ENCODE assay signal across 35 cellular contexts in the genomic region with DNA sequence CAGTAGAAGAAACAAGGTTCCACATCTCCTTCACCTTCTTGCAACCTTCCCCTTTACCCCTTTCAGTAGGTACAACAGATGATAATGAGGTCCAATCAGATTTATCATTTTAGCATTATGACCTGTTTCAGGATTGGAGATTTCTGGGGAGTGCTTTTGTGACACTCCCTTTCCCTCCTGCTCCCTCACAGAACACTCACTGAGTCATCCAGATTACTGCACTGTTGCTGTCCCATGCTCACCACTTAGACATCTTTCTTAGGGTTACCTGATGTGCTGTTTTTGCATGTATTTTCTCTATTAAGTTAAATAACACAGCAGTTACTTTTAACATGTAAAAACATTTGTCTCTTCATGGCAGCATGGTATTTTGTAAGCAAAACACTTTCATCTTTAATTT.
A peak's percentile ranks its signal among the peaks of the same experiment; 100 is the strongest.
DNase-seq lines count a peak whose midpoint lies in the region; ATAC-seq and TF ChIP-seq lines count a peak whose summit lies in the region.
"Had no signal": no experiment of that assay in that cellular context is flagged by ENCODE, and none has a peak within 500 bp of the region (broad histone marks: within the 10 kb centered on the region; RNA-seq: fewer than 3 reads in every experiment).

No MANE protein-coding gene starts in this region.

- TF ChIP-seq RAD21 in HCT116 (IDR thresholded peaks at IDR 0.05; ENCODE audit: low read depth), result no peak

- H3K4me3 Mint-ChIP-seq in glutamatergic neuron (ENCODE audit: unreplicated experiment), result no peak overlapping the region
- H3K4me3 Mint-ChIP-seq: activated naive CD8-positive, alpha-beta T cell treated with anti-CD3 and anti-CD28 coated beads for 36 hours; CD4-positive, alpha-beta T cell; natural killer cell treated with Interleukin-12 subunit alpha and Interleukin-12 subunit beta and Interleukin-15 and Interleukin-18, amount 100 ng/mL, for 72 hours; stimulated activated effector memory CD8-positive, alpha-beta T cell treated with anti-CD3 and anti-CD28 coated beads, Interleukin-12 subunit alpha, Interleukin-12 subunit beta, amount 100 ng/mL, for 72 hours; type B pancreatic cell had no signal

- BruUV-seq in HCT116 (replicated peaks; lab: Mats Ljungman, UMichigan), result no TSS peak

- H3K4me1 ChIP-seq in HCT116 (ENCODE audit: control insufficient read depth in 1 of 2, insufficient read depth in 2 of 2, low read length in 2 of 2) (peaks cover 0 to 7% of the 10 kb centered on the region in 2 experiments; a peak in 2 of 4 replicates), RWPE2 (ENCODE audit: insufficient read depth, poor library complexity, severe bottlenecking) (no peaks in the 10 kb centered on the region)
- H3K4me1 ChIP-seq: Peyer's patch, psoas muscle, SJSA1 had no signal

- RAD21 ChIA-PET in HCT116 (lab: Charles Lee; ENCODE audit: low non-redundant PET in 1 of 2, low total read pairs in 2 of 2, uncharacterized antibody in 2 of 2, unreplicated experiment in 2 of 2), result no interaction called here

- H3K4me1 Mint-ChIP-seq in glutamatergic neuron (ENCODE audit: low read depth, unreplicated experiment), result peaks cover 9% of the 10 kb centered on the region
- H3K4me1 Mint-ChIP-seq: activated naive CD8-positive, alpha-beta T cell treated with anti-CD3 and anti-CD28 coated beads for 36 hours; stimulated activated effector memory CD8-positive, alpha-beta T cell treated with anti-CD3 and anti-CD28 coated beads, Interleukin-12 subunit alpha, Interleukin-12 subunit beta, amount 100 ng/mL, for 72 hours had no signal

- no peak overlapping the region for H2AFZ ChIP-seq in HCT116 (ENCODE audit: low read depth, low read length, poor library complexity, severe bottlenecking)

- H3K36me3 ChIP-seq in HCT116 (ENCODE audit: control insufficient read depth in 1 of 2, insufficient read depth in 2 of 2, low read length in 2 of 2) (no peaks in the 10 kb centered on the region), RWPE2 (ENCODE audit: low read depth) (no peaks in the 10 kb centered on the region)
- H3K36me3 ChIP-seq: esophagus muscularis mucosa, Peyer's patch, SJSA1, WERI-Rb-1 had no signal

- no peaks in the 10 kb centered on the region for H4K20me1 ChIP-seq in HCT116 (ENCODE audit: insufficient read depth)

- no peaks in the 10 kb centered on the region for H3K79me2 ChIP-seq in HCT116 (ENCODE audit: insufficient read depth, low read length)

- CTCF ChIA-PET in HCT116 (lab: Charles Lee), result no interaction called here

- H3K9me3 Mint-ChIP-seq in glutamatergic neuron (ENCODE audit: unreplicated experiment), result no peaks in the 10 kb centered on the region
- H3K9me3 Mint-ChIP-seq: activated naive CD8-positive, alpha-beta T cell treated with anti-CD3 and anti-CD28 coated beads for 36 hours; CD4-positive, alpha-beta T cell; stimulated activated effector memory CD8-positive, alpha-beta T cell treated with anti-CD3 and anti-CD28 coated beads, Interleukin-12 subunit alpha, Interleukin-12 subunit beta, amount 100 ng/mL, for 72 hours; type B pancreatic cell had no signal

- H3K9me2 ChIP-seq in HCT116 (ENCODE audit: insufficient read depth), result no peaks in the 10 kb centered on the region

- no peak overlapping the region for H3K4me3 ChIP-seq in HCT116 (replicated peaks in 1 of 2; ENCODE audit: low read depth in 1 of 2, low read length in 2 of 2)
- H3K4me3 ChIP-seq in RWPE2 (ENCODE audit: severe bottlenecking), result no peak overlapping the region
- no peak overlapping the region for H3K4me3 ChIP-seq in foreskin fibroblast (ENCODE audit: low read depth in 1 of 2, low read length in 2 of 2)
- H3K4me3 ChIP-seq: esophagus muscularis mucosa, lung, Peyer's patch, psoas muscle, SJSA1 had no signal

- H3K4me2 ChIP-seq in HCT116 (ENCODE audit: low read length), result no peak overlapping the region
- H3K4me2 ChIP-seq: KMS-11 had no signal

- POLR2A ChIA-PET in HCT116 (lab: Charles Lee), result no interaction called here

- H3K27me3 Mint-ChIP-seq in glutamatergic neuron (ENCODE audit: unreplicated experiment), result no peaks in the 10 kb centered on the region
- H3K27me3 Mint-ChIP-seq: activated naive CD8-positive, alpha-beta T cell treated with anti-CD3 and anti-CD28 coated beads for 36 hours; CD4-positive, alpha-beta T cell had no signal

- H3K9me3 ChIP-seq in HCT116 (ENCODE audit: control insufficient read depth in 1 of 2, insufficient read depth in 1 of 2, low read depth in 1 of 2, low read length in 2 of 2), result no peaks in the 10 kb centered on the region
- H3K9me3 ChIP-seq in RWPE2 (ENCODE audit: severe bottlenecking), result no peaks in the 10 kb centered on the region
- H3K9me3 ChIP-seq: esophagus muscularis mucosa, Peyer's patch, psoas muscle, SJSA1 had no signal

- H3K9ac ChIP-seq in HCT116 (ENCODE audit: low read length), result no peak overlapping the region
- H3K9ac ChIP-seq: KMS-11 had no signal

- H3K27ac ChIP-seq in HCT116 (ENCODE audit: low read depth, low read length) (no peak overlapping the region), RWPE2 (ENCODE audit: poor library complexity, severe bottlenecking) (no peak overlapping the region)
- H3K27ac ChIP-seq: esophagus muscularis mucosa, HL-60, KMS-11, Peyer's patch, psoas muscle, SJSA1, WERI-Rb-1 had no signal

- peak; percentile 18 for DNase-seq in A172 (ENCODE audit: low spot score)
- no peak for DNase-seq in HCT116 (ENCODE audit: low read depth, low spot score)
- no peak for DNase-seq in RWPE2 (ENCODE audit: low spot score)
- DNase-seq in foreskin fibroblast, result peak; percentile 26 to 70
- no peak for DNase-seq in activated CD8-positive, alpha-beta memory T cell treated with anti-CD3 and anti-CD28 coated beads, Interleukin-2, amount 50 U/mL, for 4 hours
- DNase-seq in cardiac septum (ENCODE audit: low spot score), result no peak
- no peak for DNase-seq in retina
- no peak for DNase-seq in glutamatergic neuron
- DNase-seq: activated CD4-positive, alpha-beta T cell treated with anti-CD3 and anti-CD28 coated beads for 4 hours; activated CD8-positive, alpha-beta memory T cell treated with anti-CD3 and anti-CD28 coated beads for 24 hours; activated effector memory CD4-positive, alpha-beta T cell treated with Interleukin-2 at 50 U/mL for 16 hours; activated naive CD8-positive, alpha-beta T cell treated with anti-CD3 and anti-CD28 coated beads for 36 hours; AML-193; CD4-positive, alpha-beta T cell; dermis blood vessel endothelial cell; DND-41; GOT3; hippocampal formation; left cardiac atrium; NCI-H1417 treated with DMSO at 0.1 percent for 48 hours; NCI-H2081 treated with DMSO at 0.1 percent for 48 hours; NCI-H345; occipital lobe; Peyer's patch; psoas muscle; T1000; WERI-Rb-1 had no signal

- ATAC-seq in HCT116 (no peak), RWPE2 (ENCODE audit: low read depth) (peak; percentile 73)
- ATAC-seq: left cardiac atrium; natural killer cell treated with Interleukin-12 subunit alpha and Interleukin-12 subunit beta and Interleukin-15 and Interleukin-18, amount 100 ng/mL, for 72 hours; psoas muscle; stimulated activated effector memory CD8-positive, alpha-beta T cell treated with anti-CD3 and anti-CD28 coated beads, Interleukin-12 subunit alpha, Interleukin-12 subunit beta, amount 100 ng/mL, for 72 hours had no signal

- H3K27me3 ChIP-seq in HCT116 (ENCODE audit: insufficient read depth, low read length) (no peaks in the 10 kb centered on the region), RWPE2 (ENCODE audit: insufficient read depth, poor library complexity, severe bottlenecking) (no peaks in the 10 kb centered on the region)
- H3K27me3 ChIP-seq: esophagus muscularis mucosa, Peyer's patch, SJSA1 had no signal

- TF ChIP-seq POLR2A in HCT116 (IDR thresholded peaks at IDR 0.05; ENCODE audit: borderline replicate concordance, extremely low read depth, insufficient read depth, insufficient read length), result no peak

- TF ChIP-seq CTCF in HCT116 (IDR thresholded peaks at IDR 0.05 in 2 of 3, conservative IDR thresholded peaks at IDR 0.05 in 1 of 3; ENCODE audit: borderline replicate concordance in 1 of 3, insufficient read depth in 1 of 3, low read depth in 2 of 3, low read length in 2 of 3) (no peak), RWPE2 (IDR thresholded peaks at IDR 0.05; ENCODE audit: poor library complexity, severe bottlenecking) (no peak), foreskin fibroblast (IDR thresholded peaks at IDR 0.05; ENCODE audit: low read depth, low read length) (no peak), glutamatergic neuron (IDR thresholded peaks at IDR 0.05; ENCODE audit: partially characterized antibody, unreplicated experiment) (no peak)

- no peak overlapping the region for H3K27ac Mint-ChIP-seq in glutamatergic neuron (ENCODE audit: unreplicated experiment)
- H3K27ac Mint-ChIP-seq: activated naive CD8-positive, alpha-beta T cell treated with anti-CD3 and anti-CD28 coated beads for 36 hours; CD4-positive, alpha-beta T cell; natural killer cell treated with Interleukin-12 subunit alpha and Interleukin-12 subunit beta and Interleukin-15 and Interleukin-18, amount 100 ng/mL, for 72 hours; stimulated activated effector memory CD8-positive, alpha-beta T cell treated with anti-CD3 and anti-CD28 coated beads, Interleukin-12 subunit alpha, Interleukin-12 subunit beta, amount 100 ng/mL, for 72 hours; type B pancreatic cell had no signal

- H3K36me3 Mint-ChIP-seq in glutamatergic neuron (ENCODE audit: unreplicated experiment), result no peaks in the 10 kb centered on the region
- H3K36me3 Mint-ChIP-seq: activated naive CD8-positive, alpha-beta T cell treated with anti-CD3 and anti-CD28 coated beads for 36 hours; natural killer cell treated with Interleukin-12 subunit alpha and Interleukin-12 subunit beta and Interleukin-15 and Interleukin-18, amount 100 ng/mL, for 72 hours; stimulated activated effector memory CD8-positive, alpha-beta T cell treated with anti-CD3 and anti-CD28 coated beads, Interleukin-12 subunit alpha, Interleukin-12 subunit beta, amount 100 ng/mL, for 72 hours; type B pancreatic cell had no signal

- intact Hi-C loops in HCT116 (cut with micrococcal nuclease), result no loop called here
- intact Hi-C loops in cardiac septum (cut with DNase I), result no loop called here

TF ChIP-seq in HCT116, 20 proteins besides CTCF, POLR2A, EP300 and RAD21:
- TF ChIP-seq YY1 (IDR thresholded peaks at IDR 0.05; ENCODE audit: extremely low read depth, insufficient replicate concordance, low read depth, low read length), result no peak
- 0 out of 2 replicates have a peak, but pooled peaks have one; percentile 16 for TF ChIP-seq JUND (IDR thresholded peaks at IDR 0.05)
- no peak for TF ChIP-seq TCF7L2 (IDR thresholded peaks at IDR 0.05; ENCODE audit: borderline replicate concordance, extremely low read depth, insufficient read depth, insufficient read length)
- no peak for TF ChIP-seq SIN3A (IDR thresholded peaks at IDR 0.05; ENCODE audit: low read depth)
- TF ChIP-seq ZFX (IDR thresholded peaks at IDR 0.05), result no peak
- TF ChIP-seq ELF1 (IDR thresholded peaks at IDR 0.05; ENCODE audit: borderline replicate concordance, low read depth), result no peak

Comparison
In these comparisons a context has a peak if more than half of its experiments do, and no peak if none do; other contexts are left out.
1. DNase-seq: peak in A172 (single experiment) and foreskin fibroblast (2 of 2); none in HCT116 (single experiment), RWPE2 (single experiment), activated CD8-positive, alpha-beta memory T cell treated with anti-CD3 and anti-CD28 coated beads, Interleukin-2, amount 50 U/mL, for 4 hours (single experiment), cardiac septum (single experiment), retina (single experiment) and glutamatergic neuron (single experiment).